In the genomic region with DNA sequence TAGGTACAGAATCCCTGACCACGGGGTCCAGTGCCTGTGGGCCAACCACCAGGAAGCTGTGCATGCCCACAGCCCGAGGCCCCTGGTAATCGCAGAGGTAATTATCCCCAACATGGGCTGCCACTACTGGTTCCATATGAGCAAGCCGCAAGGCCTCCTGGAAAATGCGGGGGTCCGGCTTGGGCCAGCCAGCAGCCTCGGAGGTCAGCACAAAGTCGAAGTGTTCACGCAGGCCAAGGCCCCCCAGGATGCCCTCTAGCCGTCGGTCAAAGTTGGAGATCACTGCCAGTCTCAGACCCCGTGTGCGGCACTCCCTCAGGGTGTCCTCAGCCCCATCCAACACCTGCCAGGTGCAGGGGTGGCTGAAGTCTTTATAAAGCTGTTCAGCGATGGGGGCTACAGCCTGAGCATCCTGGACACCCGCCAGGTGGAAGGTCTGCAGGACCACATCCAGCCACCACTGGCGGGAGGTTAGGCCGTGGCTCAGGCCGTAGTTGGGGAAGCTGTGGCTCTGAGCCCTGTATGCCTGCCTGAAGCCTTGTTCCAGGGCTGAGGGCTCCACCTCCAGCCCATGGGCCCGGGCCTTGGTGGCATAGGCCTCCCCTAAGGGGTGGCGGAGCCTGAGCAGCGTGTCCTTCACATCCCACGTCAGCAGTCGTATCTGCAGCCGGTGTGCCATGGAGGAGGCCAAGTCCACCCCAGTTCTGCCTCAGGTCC, we compare ENCODE assay signal across 15 cellular contexts. TPM values are rescaled to one million over a fixed set of nuclear protein-coding genes. Genes with fewer than 3 reads are reported as not detected.
"Had no signal": no experiment of that assay in that cellular context is flagged by ENCODE, and none has a peak within 500 bp of the region (broad histone marks: within the 10 kb centered on the region; RNA-seq: fewer than 3 reads in every experiment).

No MANE protein-coding gene starts in this region.

- H3K36me3 Mint-ChIP-seq: activated naive CD4-positive, alpha-beta T cell treated with anti-CD3 and anti-CD28 coated beads, Interleukin-2, amount 50 U/mL, for 24 hours; natural killer cell had no signal

- H3K27me3 Mint-ChIP-seq: activated CD4-positive, alpha-beta T cell treated with anti-CD3 and anti-CD28 coated beads for 36 hours; activated naive CD4-positive, alpha-beta T cell treated with anti-CD3 and anti-CD28 coated beads, Interleukin-2, amount 50 U/mL, for 24 hours; progenitor cell of endocrine pancreas; stimulated activated naive CD8-positive, alpha-beta T cell treated with anti-CD3 and anti-CD28 coated beads, Interleukin-15, amount 100 ng/mL, for 72 hours had no signal

- H3K27ac ChIP-seq: dorsolateral prefrontal cortex, foreskin keratinocyte had no signal

- H3K27me3 ChIP-seq: dorsolateral prefrontal cortex, foreskin keratinocyte had no signal

- H3K27ac Mint-ChIP-seq: activated CD4-positive, alpha-beta T cell treated with anti-CD3 and anti-CD28 coated beads for 36 hours; stimulated activated naive CD8-positive, alpha-beta T cell treated with anti-CD3 and anti-CD28 coated beads, Interleukin-15, amount 100 ng/mL, for 72 hours; T-helper 2 cell treated with Interferon-gamma antibody and Interleukin-4, amounts not matched to agents 5 μg/mL and 100 μg/mL, for 36 hours; WTC11 had no signal

- H3K9me3 Mint-ChIP-seq: activated naive CD4-positive, alpha-beta T cell treated with anti-CD3 and anti-CD28 coated beads, Interleukin-2, amount 50 U/mL, for 24 hours; natural killer cell; stimulated activated naive CD8-positive, alpha-beta T cell treated with anti-CD3 and anti-CD28 coated beads, Interleukin-15, amount 100 ng/mL, for 72 hours; T-helper 2 cell treated with Interferon-gamma antibody and Interleukin-4, amounts not matched to agents 5 μg/mL and 100 μg/mL, for 36 hours; WTC11 had no signal

- H3K4me3 Mint-ChIP-seq: activated CD4-positive, alpha-beta T cell treated with anti-CD3 and anti-CD28 coated beads for 36 hours; activated naive CD4-positive, alpha-beta T cell treated with anti-CD3 and anti-CD28 coated beads, Interleukin-2, amount 50 U/mL, for 24 hours; stimulated activated naive CD8-positive, alpha-beta T cell treated with anti-CD3 and anti-CD28 coated beads, Interleukin-15, amount 100 ng/mL, for 72 hours had no signal

- H3K4me3 ChIP-seq: dorsolateral prefrontal cortex, lung had no signal

- H3K4me1 ChIP-seq: foreskin keratinocyte had no signal

- ATAC-seq: activated CD4-positive, alpha-beta T cell treated with anti-CD3 and anti-CD28 coated beads for 36 hours; foreskin keratinocyte; natural killer cell; stimulated activated naive CD8-positive, alpha-beta T cell treated with anti-CD3 and anti-CD28 coated beads, Interleukin-15, amount 100 ng/mL, for 72 hours; WTC11 had no signal

- DNase-seq: activated CD4-positive, alpha-beta T cell treated with anti-CD3 and anti-CD28 coated beads for 36 hours; activated CD4-positive, alpha-beta T cell treated with anti-CD3 and anti-CD28 coated beads, Interleukin-2, amount 50 U/mL, for 48 hours; activated gamma-delta T cell; amniotic stem cell; dorsolateral prefrontal cortex; foreskin keratinocyte; natural killer cell; nucleus accumbens; stimulated activated naive CD8-positive, alpha-beta T cell treated with anti-CD3 and anti-CD28 coated beads, Interleukin-15, amount 100 ng/mL, for 72 hours had no signal

RNA-seq across cellular contexts. Expression of gene BSPRY, which starts 24.5 kb away (rescaled TPM):
- total RNA-seq: fibroblast of lung had no signal
